In genomic region chr1:213956295-213956770, GRCh38 we compare ENCODE assay signal across 25 cellular contexts. TPM values are rescaled to one million over a fixed set of nuclear protein-coding genes. Genes with fewer than 3 reads are reported as not detected.
"Had no signal": no experiment of that assay in that cellular context is flagged by ENCODE, and none has a peak within 500 bp of the region (broad histone marks: within the 10 kb centered on the region; RNA-seq: fewer than 3 reads in every experiment).

No MANE protein-coding gene starts in this region.

- DNase-seq: heart left ventricle; islet precursor cell; left ventricle myocardium superior; lower lobe of right lung; mammary epithelial cell; mesenchymal stem cell; naive thymus-derived CD8-positive, alpha-beta T cell; nucleus accumbens; stimulated activated CD4-positive, alpha-beta T cell treated with anti-CD3 and anti-CD28 coated beads, Interleukin-12 subunit alpha, Interleukin-12 subunit beta, amount 100 ng/mL, for 4 hours; stimulated activated CD4-positive, alpha-beta T cell treated with anti-CD3 and anti-CD28 coated beads, Interleukin-15, amount 100 ng/mL, for 24 hours; stimulated activated CD4-positive, alpha-beta T cell treated with anti-CD3 and anti-CD28 coated beads, Interleukin-2, amount 100 ng/mL, for 24 hours; stimulated activated CD4-positive, alpha-beta T cell treated with anti-CD3 and anti-CD28 coated beads, Interleukin-4, amount 100 ng/mL, for 1 hour; stimulated activated naive B cell treated with anti-CD40 and anti-IgM and Interleukin-4, amounts not matched to agents 10 μg/mL and 1 μg/mL and 100 μg/mL, for 72 hours; tibial artery; trophoblast cell; upper lobe of right lung had no signal

- H3K9me3 Mint-ChIP-seq: nephron; stimulated activated naive CD8-positive, alpha-beta T cell treated with anti-CD3 and anti-CD28 coated beads, Interleukin-15, Interleukin-2, amounts not matched to agents 100 ng/mL and 50 ng/mL, for 24 hours had no signal

- H3K4me3 ChIP-seq: heart left ventricle, lower lobe of right lung, right atrium auricular region, skin epidermis, suprapubic skin, thoracic aorta, tibial artery, upper lobe of right lung had no signal

- H3K36me3 ChIP-seq: heart left ventricle, lower lobe of right lung, right atrium auricular region, suprapubic skin, thoracic aorta, tibial artery, upper lobe of right lung had no signal

- H3K9me3 ChIP-seq: heart left ventricle, lower lobe of right lung, right atrium auricular region, suprapubic skin, thoracic aorta, tibial artery, upper lobe of right lung had no signal

- H2AFZ ChIP-seq: parathyroid adenoma had no signal

- H3K79me2 ChIP-seq: parathyroid adenoma had no signal

- H3K9ac ChIP-seq: parathyroid adenoma had no signal

- H3K4me3 Mint-ChIP-seq: naive thymus-derived CD8-positive, alpha-beta T cell; nephron; neural crest cell; stimulated activated naive B cell treated with anti-CD40 and anti-IgM and Interleukin-4, amounts not matched to agents 10 μg/mL and 1 μg/mL and 100 μg/mL, for 72 hours; stimulated activated naive CD8-positive, alpha-beta T cell treated with anti-CD3 and anti-CD28 coated beads, Interleukin-15, Interleukin-2, amounts not matched to agents 100 ng/mL and 50 ng/mL, for 24 hours had no signal

- ATAC-seq: heart left ventricle; left ventricle myocardium superior; lower lobe of right lung; naive thymus-derived CD8-positive, alpha-beta T cell; sciatic nerve; stimulated activated naive B cell treated with anti-CD40 and anti-IgM and Interleukin-4, amounts not matched to agents 10 μg/mL and 1 μg/mL and 100 μg/mL, for 72 hours; upper lobe of right lung had no signal

- H3K27ac ChIP-seq: heart left ventricle, lower lobe of right lung, parathyroid adenoma, right atrium auricular region, skin epidermis, suprapubic skin, thoracic aorta, tibial artery, upper lobe of right lung had no signal

- H3K4me1 Mint-ChIP-seq: naive thymus-derived CD8-positive, alpha-beta T cell; nephron; neural crest cell; stimulated activated naive B cell treated with anti-CD40 and anti-IgM and Interleukin-4, amounts not matched to agents 10 μg/mL and 1 μg/mL and 100 μg/mL, for 72 hours had no signal

- H3K36me3 Mint-ChIP-seq: naive thymus-derived CD8-positive, alpha-beta T cell; stimulated activated naive B cell treated with anti-CD40 and anti-IgM and Interleukin-4, amounts not matched to agents 10 μg/mL and 1 μg/mL and 100 μg/mL, for 72 hours had no signal

- H3K27me3 ChIP-seq: right atrium auricular region, suprapubic skin, upper lobe of right lung had no signal

- H3K4me1 ChIP-seq: heart left ventricle, lower lobe of right lung, parathyroid adenoma, right atrium auricular region, suprapubic skin, tibial artery, upper lobe of right lung had no signal

- H3K27ac Mint-ChIP-seq: naive thymus-derived CD8-positive, alpha-beta T cell; nephron; stimulated activated naive B cell treated with anti-CD40 and anti-IgM and Interleukin-4, amounts not matched to agents 10 μg/mL and 1 μg/mL and 100 μg/mL, for 72 hours; stimulated activated naive CD8-positive, alpha-beta T cell treated with anti-CD3 and anti-CD28 coated beads, Interleukin-15, Interleukin-2, amounts not matched to agents 100 ng/mL and 50 ng/mL, for 24 hours had no signal

RNA-seq across cellular contexts. Expression of gene PROX1, which starts 31.4 kb away (rescaled TPM):
- total RNA-seq: naive thymus-derived CD8-positive, alpha-beta T cell had no signal
- polyA plus RNA-seq: naive thymus-derived CD8-positive, alpha-beta T cell had no signal
